ENCODE assay signal across 1 cellular context in the genomic region with DNA sequence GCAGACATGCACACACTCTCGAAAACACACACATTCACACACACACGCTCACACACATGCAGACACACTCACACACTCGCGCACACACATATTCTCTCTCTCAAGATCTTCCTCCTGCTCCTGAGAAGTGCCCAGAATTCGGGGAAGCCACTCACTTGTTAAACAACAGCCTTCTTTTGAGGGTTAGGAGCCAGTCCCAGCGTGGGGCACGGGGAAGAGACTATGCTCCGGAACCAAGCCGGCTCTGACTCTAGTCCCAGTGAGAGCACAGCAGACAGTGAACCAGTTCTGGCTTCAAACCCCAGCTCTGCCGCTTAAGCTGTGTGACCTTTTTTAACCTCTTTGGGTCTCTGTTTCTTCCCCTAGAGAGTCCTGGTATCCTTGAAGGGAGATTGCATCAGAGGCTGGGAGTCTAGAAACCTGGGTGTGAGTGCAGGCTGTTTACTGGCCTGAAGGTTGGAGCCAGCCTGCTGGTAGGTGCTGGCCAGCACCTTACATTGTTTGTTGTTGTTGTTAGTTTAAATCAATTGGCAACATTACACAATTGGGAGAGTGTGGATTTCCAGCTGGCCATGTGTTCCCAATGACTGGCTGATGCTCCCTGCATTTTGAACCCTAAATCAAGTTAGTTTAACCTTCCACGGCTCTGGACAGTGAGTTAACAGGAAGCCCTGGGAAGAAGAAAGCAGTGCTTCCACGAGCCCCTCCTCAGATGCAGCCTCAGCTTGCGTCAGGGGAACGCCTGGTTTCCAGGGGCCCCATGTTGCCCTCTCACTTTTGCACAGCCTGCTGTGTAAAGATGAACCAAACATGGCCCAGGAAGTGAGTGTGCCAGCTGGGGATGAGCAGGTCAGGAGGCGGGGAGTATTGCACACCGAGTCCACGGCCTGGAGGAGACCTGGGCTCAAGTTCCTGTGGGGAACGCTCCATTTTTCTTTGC.
TF ChIP-seq lines count a peak whose summit lies in the region.

No MANE protein-coding gene starts in this region.

TF ChIP-seq in IMR-90, 13 proteins besides CTCF, POLR2A, EP300 and RAD21 (continued from another document):
- TF ChIP-seq, protein P1, sequence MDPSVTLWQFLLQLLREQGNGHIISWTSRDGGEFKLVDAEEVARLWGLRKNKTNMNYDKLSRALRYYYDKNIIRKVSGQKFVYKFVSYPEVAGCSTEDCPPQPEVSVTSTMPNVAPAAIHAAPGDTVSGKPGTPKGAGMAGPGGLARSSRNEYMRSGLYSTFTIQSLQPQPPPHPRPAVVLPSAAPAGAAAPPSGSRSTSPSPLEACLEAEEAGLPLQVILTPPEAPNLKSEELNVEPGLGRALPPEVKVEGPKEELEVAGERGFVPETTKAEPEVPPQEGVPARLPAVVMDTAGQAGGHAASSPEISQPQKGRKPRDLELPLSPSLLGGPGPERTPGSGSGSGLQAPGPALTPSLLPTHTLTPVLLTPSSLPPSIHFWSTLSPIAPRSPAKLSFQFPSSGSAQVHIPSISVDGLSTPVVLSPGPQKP (IDR thresholded peaks at IDR 0.05; ENCODE audit: borderline replicate concordance, low read depth, low read length) = no peak
- TF ChIP-seq CEBPB (IDR thresholded peaks at IDR 0.05; ENCODE audit: low read depth, low read length) (peak; percentile 86), FOS (IDR thresholded peaks at IDR 0.05; ENCODE audit: low read depth, low read length) (no peak), RCOR1 (IDR thresholded peaks at IDR 0.05; ENCODE audit: insufficient replicate concordance, low read length) (no peak)
TF ChIP-seq in IMR-90: peak in this region for 3.
